8 cellular contexts compared by ENCODE assay signal in genomic region chr14:50312734-50313054, GRCh38. TPM values are rescaled to one million over a fixed set of nuclear protein-coding genes. Genes with fewer than 3 reads are reported as not detected.
A peak's percentile ranks its signal among the peaks of the same experiment; 100 is the strongest.
DNase-seq lines count a peak whose midpoint lies in the region; ATAC-seq and TF ChIP-seq lines count a peak whose summit lies in the region.

No MANE protein-coding gene starts in this region.

- peak; percentile 89 for DNase-seq in NCI-H2107 treated with DMSO at 0.1 percent for 48 hours (lab: John Stamatoyannopoulos, UW; ENCODE audit: unreplicated experiment)
- no peak for DNase-seq in NCI-H2107 (lab: John Stamatoyannopoulos, UW)
- DNase-seq in HFFc6: no peak
- peak; percentile 61 to 76 for DNase-seq in NCI-H526 (lab: John Stamatoyannopoulos, UW)
- DNase-seq in central memory CD8-positive, alpha-beta T cell (ENCODE audit: low spot score in 2 of 2): no peak
- no peak for DNase-seq in RPMI8226
- no peak for DNase-seq in GM13976 (ENCODE audit: low spot score)

- H3K4me1 ChIP-seq in muscle layer of colon (ENCODE audit: insufficient read depth, low read length): peaks cover 15% of the 10 kb centered on the region

- H3K4me1 Mint-ChIP-seq in HFFc6 (ENCODE audit: low read depth): peaks cover 26% of the 10 kb centered on the region
- H3K4me1 Mint-ChIP-seq in central memory CD8-positive, alpha-beta T cell: peaks cover 54% of the 10 kb centered on the region

- no peak for TF ChIP-seq CTCF in HFFc6 (IDR thresholded peaks at IDR 0.05)
- no peak for TF ChIP-seq CTCF in GM13976 (IDR thresholded peaks at IDR 0.05; ENCODE audit: borderline replicate concordance, control extremely low read depth, extremely low read depth, insufficient read depth, missing control alignments)

- H3K27ac ChIP-seq in muscle layer of colon (ENCODE audit: low read depth, low read length): peak overlapping the region; percentile 92

- 0 out of 2 replicates have a peak, but pooled peaks cover 3% of the 10 kb centered on the region for H3K27me3 Mint-ChIP-seq in HFFc6 (ENCODE audit: insufficient read depth)
- H3K27me3 Mint-ChIP-seq in central memory CD8-positive, alpha-beta T cell: no peaks in the 10 kb centered on the region

- H3K36me3 Mint-ChIP-seq in HFFc6 (ENCODE audit: low read depth): peaks cover 21% of the 10 kb centered on the region
- H3K36me3 Mint-ChIP-seq in central memory CD8-positive, alpha-beta T cell (ENCODE audit: insufficient read depth): peaks cover 5% of the 10 kb centered on the region

- in situ Hi-C loops in GM13976 (cut with MboI; ENCODE audit: low sequenced_read_pairs, unreplicated experiment): no loop called here

- peak overlapping the region; percentile 94 for H3K4me3 Mint-ChIP-seq in HFFc6
- H3K4me3 Mint-ChIP-seq in central memory CD8-positive, alpha-beta T cell: peak overlapping the region; percentile 90

- H3K27me3 ChIP-seq in muscle layer of colon (ENCODE audit: control insufficient read depth in 1 of 2, insufficient read depth in 2 of 2, low read length in 2 of 2): no peaks in the 10 kb centered on the region

- H3K9me3 Mint-ChIP-seq in HFFc6: no peaks in the 10 kb centered on the region
- H3K9me3 Mint-ChIP-seq in central memory CD8-positive, alpha-beta T cell: no peaks in the 10 kb centered on the region

- H3K27ac Mint-ChIP-seq in HFFc6: peak overlapping the region; percentile 96
- H3K27ac Mint-ChIP-seq in central memory CD8-positive, alpha-beta T cell (ENCODE audit: low read depth): peak overlapping the region; percentile 94

- H3K4me3 ChIP-seq in muscle layer of colon (ENCODE audit: low read depth in 1 of 2, low read length in 2 of 2): peak overlapping the region; percentile 74 to 94

- no peaks in the 10 kb centered on the region for H3K36me3 ChIP-seq in muscle layer of colon (ENCODE audit: insufficient read depth, low read length)

- peak; percentile 62 for ATAC-seq in central memory CD8-positive, alpha-beta T cell (replicated peaks; ENCODE audit: extremely low read depth, poor library complexity, severe bottlenecking)

- peak overlapping the region; percentile 45 for H3K9ac ChIP-seq in muscle layer of colon (ENCODE audit: low read length)

- no peaks in the 10 kb centered on the region for H3K9me3 ChIP-seq in muscle layer of colon (ENCODE audit: low read length)

RNA-seq across cellular contexts. Expression of gene DMAC2L, which starts 0.6 kb away (rescaled TPM):
- total RNA-seq in HFFc6 (2021; fragmentation: NEBNext Ultra II Directional; extraction: Animal tissue kit (Norgen Biotek cat#: 25700)): 10 to 100 TPM; 10.6 to 14.5 (median 12.1) TPM

RNA-seq across cellular contexts. Expression of gene L2HGDH, which starts 0.7 kb away (rescaled TPM):
- 1 to 10 TPM; 3.1 to 5.2 (median 3.4) TPM for total RNA-seq in HFFc6 (2021; fragmentation: NEBNext Ultra II Directional; extraction: Animal tissue kit (Norgen Biotek cat#: 25700))

Comparison
In these comparisons a context has a peak if more than half of its experiments do, and no peak if none do; other contexts are left out.
1. DNase-seq: peak in NCI-H2107 treated with DMSO at 0.1 percent for 48 hours (single experiment) and NCI-H526 (2 of 2); none in NCI-H2107 (single experiment), HFFc6 (single experiment), central memory CD8-positive, alpha-beta T cell (0 of 2), RPMI8226 (single experiment) and GM13976 (single experiment).